In genomic region chr1:38265293-38266196, GRCh38 we compare ENCODE assay signal across 13 cellular contexts.
DNase-seq lines count a peak whose midpoint lies in the region; ATAC-seq, FAIRE-seq and TF ChIP-seq lines count a peak whose summit lies in the region.
"Had no signal": no experiment of that assay in that cellular context is flagged by ENCODE, and none has a peak within 500 bp of the region (broad histone marks: within the 10 kb centered on the region; RNA-seq: fewer than 3 reads in every experiment).

No MANE protein-coding gene starts in this region.

- no peak overlapping the region for H3K56ac ChIP-seq in H1 (replicated peaks; ENCODE audit: insufficient read length, low read depth, low read length)

- no peak overlapping the region for H2AFZ ChIP-seq in H1 (ENCODE audit: low read length)
- no peak overlapping the region for H2AFZ ChIP-seq in neuronal stem cell (ENCODE audit: low read length)
- H2AFZ ChIP-seq: GM23338 had no signal

- peak overlapping the region; percentile 55; the same call in 1 of the 2 replicates for H2BK12ac ChIP-seq in H1 (ENCODE audit: low read depth, low read length)
- H2BK12ac ChIP-seq in neuronal stem cell (ENCODE audit: low read length), result no peak overlapping the region

- no peak for TF ChIP-seq CTCF in H1 (IDR thresholded peaks at IDR 0.05; ENCODE audit: control extremely low read depth in 1 of 3, insufficient read depth in 1 of 3, low read depth in 1 of 3, low read length in 3 of 3)

- H3K23me2 ChIP-seq in H1 (ENCODE audit: low read depth, low read length), result no peaks in the 10 kb centered on the region

- TF ChIP-seq RAD21 in H1 (IDR thresholded peaks at IDR 0.05 in 1 of 2, conservative IDR thresholded peaks at IDR 0.05 in 1 of 2; ENCODE audit: low read depth in 2 of 2, low read length in 2 of 2), result no peak

- POLR2A ChIA-PET in H1 (lab: Charles Lee; ENCODE audit: partially characterized antibody), result no interaction called here

- H4K8ac ChIP-seq in H1 (ENCODE audit: extremely low read depth, insufficient read depth, low read length) (no peak overlapping the region), neuronal stem cell (ENCODE audit: low read depth, low read length) (no peak overlapping the region)

- WGBS in H1 (ENCODE audit: extremely low coverage in 1 of 2, insufficient coverage in 1 of 2, insufficient read length in 1 of 2, insufficient replicate concordance in 2 of 2, low coverage in 1 of 2, low lambda C conversion rate in 2 of 2, missing lambda C conversion rate in 1 of 2), 2 experiments, result 86% methylated on average over 13 of the region's 15 CpGs; no CpG with 5 or more reads in 1 of the 2 experiments
- no CpG with 5 or more reads among the region's 15 CpGs for WGBS in neuronal stem cell (ENCODE audit: extremely low coverage in 2 of 2, insufficient read length in 2 of 2, insufficient replicate concordance in 1 of 2), 2 donors

- H3K27ac ChIP-seq in H1 (ENCODE audit: low read depth, low read length) (no peak overlapping the region), neuronal stem cell (replicated peaks; ENCODE audit: low read length) (no peak overlapping the region)
- H3K27ac ChIP-seq: 22Rv1 had no signal

- H2AK5ac ChIP-seq in H1 (ENCODE audit: low read depth, low read length), result peak overlapping the region; percentile 25; the same call in 1 of the 2 replicates
- peak overlapping the region; percentile 36 for H2AK5ac ChIP-seq in neuronal stem cell (ENCODE audit: low read depth, low read length)

- H3K4me2 ChIP-seq in H1 (ENCODE audit: insufficient read depth in 1 of 2, low read depth in 2 of 2, low read length in 2 of 2) (no peak overlapping the region), neuronal stem cell (ENCODE audit: insufficient read depth, low read length, poor library complexity, severe bottlenecking) (no peak overlapping the region)
- H3K4me2 ChIP-seq: GM23338 had no signal

- H3K14ac ChIP-seq in H1 (ENCODE audit: insufficient read length), result no peak overlapping the region
- H3K14ac ChIP-seq in neuronal stem cell (ENCODE audit: low read length), result no peak overlapping the region

- peak overlapping the region; percentile 42; the same call in 1 of the 2 replicates for H3K18ac ChIP-seq in H1 (ENCODE audit: extremely low read depth, low read length)
- H3K18ac ChIP-seq in neuronal stem cell (ENCODE audit: low read length), result no peak overlapping the region

- H3K4me1 ChIP-seq in H1 (replicated peaks in 1 of 4; ENCODE audit: control insufficient read depth in 3 of 4, insufficient read depth in 4 of 4, low read length in 3 of 4) (peaks cover 3 to 19% (median 14%) of the 10 kb centered on the region in 4 experiments), neuronal stem cell (ENCODE audit: control insufficient read depth in 2 of 2, insufficient read depth in 1 of 2, low read depth in 1 of 2, low read length in 2 of 2) (peaks cover 6% of the 10 kb centered on the region in 2 donors)

- H3K4ac ChIP-seq in H1 (replicated peaks; ENCODE audit: insufficient read length, low read depth, low read length) (peak overlapping the region; percentile 58), neuronal stem cell (ENCODE audit: low read length) (no peak overlapping the region)

- H3K79me2 ChIP-seq in H1 (ENCODE audit: control insufficient read depth in 1 of 2, insufficient read depth in 2 of 2, low read length in 2 of 2), result no peaks in the 10 kb centered on the region

- H2BK5ac ChIP-seq in H1 (ENCODE audit: low read depth, low read length) (peak overlapping the region; percentile 36; the same call in 1 of the 2 replicates), neuronal stem cell (ENCODE audit: low read length) (no peak overlapping the region)

- no peaks in the 10 kb centered on the region; a peak in 1 of 4 replicates for H3K9me3 ChIP-seq in H1 (ENCODE audit: insufficient read depth in 2 of 2, low read depth in 1 of 2, low read length in 1 of 2)
- no peaks in the 10 kb centered on the region for H3K9me3 ChIP-seq in neuronal stem cell (replicated peaks in 1 of 2; ENCODE audit: control insufficient read depth in 2 of 2, insufficient read depth in 1 of 2, low read depth in 1 of 2, low read length in 2 of 2)

- intact Hi-C loops in Right ventricle myocardium superior (cut with DNase I), result no loop called here

- H3K27me3 ChIP-seq in H1 (replicated peaks in 1 of 4; ENCODE audit: control insufficient read depth in 3 of 4, extremely low read depth in 1 of 4, insufficient read depth in 3 of 4, low read length in 3 of 4), result no peaks in the 10 kb centered on the region; a peak in 1 of 7 replicates
- H3K27me3 ChIP-seq in neuronal stem cell (ENCODE audit: control insufficient read depth in 3 of 3, insufficient read depth in 3 of 3, low read depth in 1 of 3, low read length in 3 of 3), result peaks cover 0 to 31% (median 0%) of the 10 kb centered on the region in 3 experiments

- H4K91ac ChIP-seq in H1 (replicated peaks; ENCODE audit: insufficient read length, low read length), result peak overlapping the region; percentile 22
- no peak overlapping the region for H4K91ac ChIP-seq in neuronal stem cell (ENCODE audit: low read depth, low read length, poor library complexity)

- H2BK120ac ChIP-seq in H1 (replicated peaks; ENCODE audit: low read depth, low read length) (peak overlapping the region; percentile 9), neuronal stem cell (ENCODE audit: low read depth, low read length) (no peak overlapping the region)

- H3K79me1 ChIP-seq in H1 (ENCODE audit: low read depth, low read length), result no peaks in the 10 kb centered on the region; the same call in 1 of the 2 replicates
- H3K79me1 ChIP-seq in neuronal stem cell (ENCODE audit: low read depth, low read length), result no peaks in the 10 kb centered on the region

- in situ Hi-C loops in KBM-7 (cut with MboI; ENCODE audit: low pct_unique_long_range_greater_than_20kb, low sequenced_read_pairs), result no loop called here

- H3K36me3 ChIP-seq in H1 (ENCODE audit: control insufficient read depth in 2 of 4, insufficient read depth in 4 of 4, low read length in 3 of 4) (no peaks in the 10 kb centered on the region), neuronal stem cell (replicated peaks in 1 of 2; ENCODE audit: control insufficient read depth in 2 of 2, insufficient read depth in 2 of 2, low read length in 2 of 2) (no peaks in the 10 kb centered on the region)

- no peaks in the 10 kb centered on the region for H4K20me1 ChIP-seq in H1 (replicated peaks in 1 of 2; ENCODE audit: control insufficient read depth in 1 of 2, insufficient read depth in 2 of 2, low read length in 2 of 2)

- H3K4me3 ChIP-seq in H1 (ENCODE audit: extremely low read depth in 1 of 4, insufficient read depth in 2 of 4, low read depth in 3 of 4, low read length in 4 of 4), result no peak overlapping the region
- H3K4me3 ChIP-seq in neuronal stem cell (ENCODE audit: low read length in 2 of 2), result no peak overlapping the region
- H3K4me3 ChIP-seq: GM23338 had no signal

- no peak overlapping the region for H3K9ac ChIP-seq in H1 (replicated peaks in 1 of 4; ENCODE audit: extremely low read depth in 1 of 4, low read depth in 3 of 4, low read length in 3 of 4)
- H3K9ac ChIP-seq in neuronal stem cell (ENCODE audit: low read depth, low read length, poor library complexity), result no peak overlapping the region

- CTCF ChIA-PET in H1 (lab: Charles Lee; ENCODE audit: partially characterized antibody), result no interaction called here

- no peak for TF ChIP-seq POLR2A in H1 (IDR thresholded peaks at IDR 0.05; ENCODE audit: control extremely low read depth in 1 of 2, low read depth in 2 of 2, low read length in 2 of 2)

- H2BK20ac ChIP-seq in H1 (ENCODE audit: low read length), result peak overlapping the region; percentile 4; the same call in 1 of the 2 replicates

- H4K5ac ChIP-seq in H1 (ENCODE audit: insufficient read length, low read depth, low read length), result no peak overlapping the region

- DNase-seq in activated effector memory CD4-positive, alpha-beta T cell treated with anti-CD3 and anti-CD28 coated beads, Interleukin-2, amount 50 U/mL, for 16 hours, result peak; percentile 25
- no peak for DNase-seq in activated effector memory CD4-positive, alpha-beta T cell treated with Interleukin-2 at 50 U/mL for 16 hours
- DNase-seq in H1 (ENCODE audit: low read depth in 1 of 2, low spot score in 2 of 2) (no peak), neuronal stem cell (ENCODE audit: low spot score) (no peak), Right ventricle myocardium superior (no peak), KBM-7 (no peak), NCI-H1417 (lab: John Stamatoyannopoulos, UW) (no peak)
- DNase-seq in activated CD4-positive, alpha-beta T cell treated with anti-CD3 and anti-CD28 coated beads, Interleukin-2, amount 50 U/mL, for 4 hours, result no peak
- DNase-seq: CD8-positive, alpha-beta T cell; COR-L47; H9 had no signal

- H3K23ac ChIP-seq in H1 (ENCODE audit: insufficient read length), result no peak overlapping the region
- no peak overlapping the region for H3K23ac ChIP-seq in neuronal stem cell (ENCODE audit: low read depth, low read length, poor library complexity)

- H2BK15ac ChIP-seq in H1 (ENCODE audit: low read length), result no peak overlapping the region; the same call in 1 of the 2 replicates
- no peak overlapping the region for H2BK15ac ChIP-seq in neuronal stem cell (ENCODE audit: low read length)

- no peak for TF ChIP-seq EP300 in H1 (IDR thresholded peaks at IDR 0.05; ENCODE audit: borderline replicate concordance in 1 of 2, low read depth in 2 of 2, low read length in 2 of 2)

- ATAC-seq in Right ventricle myocardium superior (ENCODE audit: poor library complexity), result no peak
- ATAC-seq: CD8-positive, alpha-beta T cell; GM23338 had no signal

- no peak for FAIRE-seq in H1 (lab: Jason Lieb, UNC)

TF ChIP-seq in H1, 55 proteins besides CTCF, POLR2A, EP300 and RAD21 (continues in another document):
- no peak for TF ChIP-seq CBX8 (IDR thresholded peaks at IDR 0.05; ENCODE audit: borderline replicate concordance, low read depth, low read length)
- TF ChIP-seq ATF2 (IDR thresholded peaks at IDR 0.05; ENCODE audit: low read length), result no peak
- TF ChIP-seq GTF2F1 (IDR thresholded peaks at IDR 0.05; ENCODE audit: borderline replicate concordance, low read depth, low read length), result no peak
- no peak for TF ChIP-seq MAFK (IDR thresholded peaks at IDR 0.05; ENCODE audit: low read depth, low read length)
- TF ChIP-seq POLR2AphosphoS5 (IDR thresholded peaks at IDR 0.05; ENCODE audit: low read depth, low read length), result no peak
- TF ChIP-seq JUND (IDR thresholded peaks at IDR 0.05; ENCODE audit: low read length), result no peak
- TF ChIP-seq GABPA (IDR thresholded peaks at IDR 0.05; ENCODE audit: borderline replicate concordance, insufficient read depth, low read length), result no peak
